Comparison of ENCODE assay signal across 9 cellular contexts in genomic region chr20:32524871-32525501, GRCh38.
DNase-seq lines count a peak whose midpoint lies in the region; ATAC-seq and TF ChIP-seq lines count a peak whose summit lies in the region.
"Had no signal": no experiment of that assay in that cellular context is flagged by ENCODE, and none has a peak within 500 bp of the region (broad histone marks: within the 10 kb centered on the region; RNA-seq: fewer than 3 reads in every experiment).

No MANE protein-coding gene starts in this region.

- TF ChIP-seq CTCF in VCaP (conservative IDR thresholded peaks at IDR 0.05) = no peak
- TF ChIP-seq CTCF in stomach (IDR thresholded peaks at IDR 0.05) = no peak

- H3K4me1 ChIP-seq in right cardiac atrium (ENCODE audit: control insufficient read depth, insufficient read depth, low read length) = no peaks in the 10 kb centered on the region
- H3K4me1 ChIP-seq in stomach = peaks cover 5 to 49% (median 37%) of the 10 kb centered on the region in 4 donors

- no peak for TF ChIP-seq POLR2A in stomach (IDR thresholded peaks at IDR 0.05)

- H3K27ac ChIP-seq in VCaP (peak overlapping the region; percentile 46; the same call in 1 of the 2 replicates), right cardiac atrium (ENCODE audit: low read length) (peak overlapping the region; percentile 1), stomach (no peak overlapping the region)

- no peak for TF ChIP-seq EP300 in stomach (IDR thresholded peaks at IDR 0.05)

- no peaks in the 10 kb centered on the region for H3K36me3 ChIP-seq in stomach

- WGBS in right cardiac atrium = 56% methylated on average over 13 of the region's 13 CpGs
- WGBS in stomach, 5 donors = 37 to 53% (median 40%) methylated on average over 9 to 13 of the region's 13 CpGs

- peak; percentile 38 for DNase-seq in NCI-H510A treated with DMSO at 0.1 percent for 48 hours (lab: John Stamatoyannopoulos, UW)
- no peak for DNase-seq in NCI-H510A (lab: John Stamatoyannopoulos, UW)
- peak; percentile 79 to 91 (median 90) for DNase-seq in right cardiac atrium
- peak; percentile 92 for DNase-seq in stomach
- DNase-seq: activated CD8-positive, alpha-beta memory T cell treated with anti-CD3 and anti-CD28 coated beads for 24 hours had no signal

- intact Hi-C loops in right cardiac atrium (cut with DNase I) = loop anchor here in 3 of 4 donors (5.0 to 10.0 kb wide), 3 partner anchors 57 to 127 kb away; partner anchors contain the start of gene NOL4L (in 1 of the 3)
- intact Hi-C loops in stomach (cut with DNase I; ENCODE audit: low total_unique reads) = loop anchor here (5.0 kb wide), 1 partner anchor 127 kb away; no protein-coding TSS in a partner anchor

- H3K9me3 ChIP-seq in right cardiac atrium (ENCODE audit: control insufficient read depth, low read length) = no peaks in the 10 kb centered on the region
- H3K9me3 ChIP-seq in stomach = no peaks in the 10 kb centered on the region

- no peak overlapping the region for H3K4me3 ChIP-seq in right cardiac atrium (ENCODE audit: low read length)
- H3K4me3 ChIP-seq in stomach = no peak overlapping the region

- H3K27me3 ChIP-seq in right cardiac atrium (ENCODE audit: control insufficient read depth, insufficient read depth) = no peaks in the 10 kb centered on the region
- H3K27me3 ChIP-seq in stomach = no peaks in the 10 kb centered on the region

- ATAC-seq in right cardiac atrium = peak; percentile 53 to 61
- ATAC-seq in HG03460 (IDR thresholded peaks at IDR 0.05; ENCODE audit: unreplicated experiment) = no peak
- ATAC-seq in HG03342 (IDR thresholded peaks at IDR 0.05; ENCODE audit: unreplicated experiment) = no peak
- no peak for ATAC-seq in GM21717 (IDR thresholded peaks at IDR 0.05; ENCODE audit: unreplicated experiment)

Comparison
In these comparisons a context has a peak if more than half of its experiments do, and no peak if none do; other contexts are left out.
1. H3K27ac ChIP-seq: peak in VCaP (single experiment) and right cardiac atrium (single experiment); none in stomach (0 of 5).
2. ATAC-seq: peak in right cardiac atrium (2 of 2); none in HG03460 (single experiment), HG03342 (single experiment) and GM21717 (single experiment).